In genomic region chr16:57720142-57720575, GRCh38 we compare ENCODE assay signal across 8 cellular contexts. TPM values are rescaled to one million over a fixed set of nuclear protein-coding genes. Genes with fewer than 3 reads are reported as not detected.
DNase-seq lines count a peak whose midpoint lies in the region; ATAC-seq and TF ChIP-seq lines count a peak whose summit lies in the region.

No MANE protein-coding gene starts in this region.

- H3K9me3 ChIP-seq in GM23248 (ENCODE audit: low read depth) (no peaks in the 10 kb centered on the region), PC-9 (ENCODE audit: insufficient read depth, low read depth) (no peaks in the 10 kb centered on the region), adrenal gland (replicated peaks in 1 of 3) (no peaks in the 10 kb centered on the region)

- no peaks in the 10 kb centered on the region for H4K20me1 ChIP-seq in GM23248 (ENCODE audit: insufficient read depth)
- no peaks in the 10 kb centered on the region for H4K20me1 ChIP-seq in PC-9 (ENCODE audit: insufficient read depth)

- peaks cover 0 to 6% (median 3%) of the 10 kb centered on the region in 3 donors for H3K27me3 Mint-ChIP-seq in CD14-positive monocyte (ENCODE audit: low read depth in 3 of 3)

- no peaks in the 10 kb centered on the region for H3K36me3 Mint-ChIP-seq in CD14-positive monocyte

- H3K4me1 ChIP-seq in GM23248 (ENCODE audit: insufficient read depth) (no peaks in the 10 kb centered on the region), PC-9 (replicated peaks; ENCODE audit: insufficient read depth) (no peaks in the 10 kb centered on the region), adrenal gland (replicated peaks in 1 of 2) (no peaks in the 10 kb centered on the region)

- H3K27ac ChIP-seq in GM23248 (no peak overlapping the region), PC-9 (no peak overlapping the region), adrenal gland (no peak overlapping the region)

- CTCF ChIA-PET in PC-9 (lab: Charles Lee) = no interaction called here

- in situ Hi-C loops in GM23248 (cut with MboI) = no loop called here

- WGBS in GM23248 (ENCODE audit: low coverage in 1 of 2, low lambda C conversion rate in 2 of 2, missing lambda C conversion rate in 2 of 2), 2 experiments = 66 to 70% methylated on average over 3 of the region's 3 CpGs
- WGBS in adrenal gland, 4 donors = 56 to 74% (median 68%) methylated on average over 3 of the region's 3 CpGs

- no peaks in the 10 kb centered on the region for H3K9me3 Mint-ChIP-seq in CD14-positive monocyte

- H3K4me2 ChIP-seq in GM23248 (ENCODE audit: unreplicated experiment) (no peak overlapping the region), PC-9 (no peak overlapping the region)

- POLR2A ChIA-PET in PC-9 (lab: Charles Lee; ENCODE audit: unreplicated experiment) = no interaction called here

- no TSS peak for BruUV-seq in PC-9 (replicated peaks; lab: Mats Ljungman, UMichigan)

- intact Hi-C loops in CD14-positive monocyte (cut with micrococcal nuclease) (loop anchor here (2.0 to 5.0 kb wide), 4 partner anchors 58 to 143 kb away; no protein-coding TSS in a partner anchor), PC-9 (cut with micrococcal nuclease; ENCODE audit: unreplicated experiment) (loop anchor here (1.0 to 5.0 kb wide), 3 partner anchors 71 to 144 kb away; no protein-coding TSS in a partner anchor), adrenal gland (cut with DNase I) (loop anchor here (10.0 kb wide), 1 partner anchor 145 kb away; no protein-coding TSS in a partner anchor)

- peaks cover 9% of the 10 kb centered on the region; the same call in 1 of the 2 replicates for H3K27me3 ChIP-seq in GM23248 (replicated peaks; ENCODE audit: insufficient read depth)
- H3K27me3 ChIP-seq in PC-9 (ENCODE audit: insufficient read depth, low read depth) = peaks cover 10% of the 10 kb centered on the region; the same call in 1 of the 2 replicates
- H3K27me3 ChIP-seq in adrenal gland = no peaks in the 10 kb centered on the region

- H3K4me1 Mint-ChIP-seq in CD14-positive monocyte = peaks cover 3% of the 10 kb centered on the region

- TF ChIP-seq CTCF in CD14-positive monocyte (IDR thresholded peaks at IDR 0.05) = peak; percentile 71
- peak; percentile 75 for TF ChIP-seq CTCF in PC-9 (conservative IDR thresholded peaks at IDR 0.05)
- peak; percentile 26 to 65 (median 56) for TF ChIP-seq CTCF in adrenal gland (IDR thresholded peaks at IDR 0.05)

- ATAC-seq in GM21360 (IDR thresholded peaks at IDR 0.05; ENCODE audit: unreplicated experiment) = no peak

- H2AFZ ChIP-seq in GM23248 (no peak overlapping the region), PC-9 (no peak overlapping the region)

- H3F3A ChIP-seq in GM23248 (ENCODE audit: insufficient read depth) (no peaks in the 10 kb centered on the region), PC-9 (ENCODE audit: insufficient read depth, low read depth) (no peaks in the 10 kb centered on the region)

- H3K4me3 ChIP-seq in GM23248 (no peak overlapping the region), PC-9 (no peak overlapping the region), adrenal gland (no peak overlapping the region)

- peak; percentile 78 for DNase-seq in CD14-positive monocyte (ENCODE audit: low spot score)
- DNase-seq in GM23248 = peak; percentile 74
- DNase-seq in PC-9 = peak in 1 of 2 experiments; percentile 59
- peak in 6 of 7 donors; percentile 46 to 80 (median 67) for DNase-seq in adrenal gland
- DNase-seq in iPS-NIHi11 (ENCODE audit: low spot score) = peak; percentile 69
- peak; percentile 43 for DNase-seq in stimulated activated CD4-positive, alpha-beta T cell treated with anti-CD3 and anti-CD28 coated beads, Interleukin-4, amount 100 ng/mL, for 1 hour
- DNase-seq in NCI-H1048 (lab: John Stamatoyannopoulos, UW) = no peak

- H3K27ac Mint-ChIP-seq in CD14-positive monocyte = no peak overlapping the region

- no peak for TF ChIP-seq POLR2A in adrenal gland (IDR thresholded peaks at IDR 0.05)

- no peaks in the 10 kb centered on the region for H3K36me3 ChIP-seq in GM23248 (ENCODE audit: low read depth)
- H3K36me3 ChIP-seq in PC-9 (ENCODE audit: low read depth) = no peaks in the 10 kb centered on the region
- no peaks in the 10 kb centered on the region for H3K36me3 ChIP-seq in adrenal gland (replicated peaks in 1 of 2)

- H3K9ac ChIP-seq in GM23248 = no peak overlapping the region

- no peaks in the 10 kb centered on the region for H3K79me2 ChIP-seq in GM23248 (ENCODE audit: insufficient read depth)
- no peaks in the 10 kb centered on the region for H3K79me2 ChIP-seq in PC-9 (ENCODE audit: low read depth)

- H3K9me2 ChIP-seq in GM23248 (ENCODE audit: insufficient read depth) (no peaks in the 10 kb centered on the region), PC-9 (ENCODE audit: insufficient read depth) (no peaks in the 10 kb centered on the region)

- no peak overlapping the region for H3K4me3 Mint-ChIP-seq in CD14-positive monocyte

RNA-seq across cellular contexts. Expression of gene KATNB1, which starts 15.4 kb away (rescaled TPM):
- polyA plus RNA-seq in CD14-positive monocyte (10 to 100 TPM; 16.9 to 17.7 TPM), GM23248 (2016; fragmentation: Nextera tagmentation; extraction: Ambion mirVana) (18.1 and 19.3 TPM in 2 replicates), adrenal gland (10 to 100 TPM; 12.9 to 19.9 (median 19.1) TPM)
- total RNA-seq in GM23248 (2014; rRNA removed; shearing (Covaris generic)) = 20.2 and 27.9 TPM in 2 replicates
- total RNA-seq in PC-9 (2021) (25.9 and 27.7 TPM in 2 replicates), adrenal gland (10 to 100 TPM; 17.9 to 85.6 (median 22.2) TPM)

RNA-seq across cellular contexts. Expression of gene DRC7, which starts 25.6 kb away (rescaled TPM):
- polyA plus RNA-seq in CD14-positive monocyte = under 1 TPM in 1 of 2 donors, not detected in 1; 0.11 TPM
- not detected in 2 replicates for total RNA-seq in GM23248 (2014; rRNA removed; shearing (Covaris generic))
- not detected in 2 replicates for polyA plus RNA-seq in GM23248 (2016; fragmentation: Nextera tagmentation; extraction: Ambion mirVana)
- 0.85 and 1.7 TPM in 2 replicates for total RNA-seq in PC-9 (2021)
- not detected for total RNA-seq in adrenal gland
- polyA plus RNA-seq in adrenal gland = under 1 TPM in 2 of 3 donors, not detected in 1; 0.03 to 0.72 TPM

RNA-seq across cellular contexts. Expression of gene ADGRG3, which starts 52.1 kb away (rescaled TPM):
- polyA plus RNA-seq in CD14-positive monocyte (under 1 TPM in 1 of 2 donors, not detected in 1; 0.41 TPM), GM23248 (2016; fragmentation: Nextera tagmentation; extraction: Ambion mirVana) (not detected in 2 replicates), adrenal gland (1 to 10 TPM in 1 of 3 donors, under 1 TPM in 2; 0.20 to 2.0 (median 0.40) TPM)
- total RNA-seq in GM23248 (2014; rRNA removed; shearing (Covaris generic)) = not detected in 2 replicates
- total RNA-seq in PC-9 (2021) (0.25 TPM in 1 of 2 replicates, not detected in the other), adrenal gland (1 to 10 TPM in 1 of 8 donors, under 1 TPM in 4, not detected in 3; 0.14 to 1.5 (median 0.50) TPM)
